ENCODE assay signal across 22 cellular contexts in genomic region chrX:13430136-13430827, GRCh38.
A peak's percentile ranks its signal among the peaks of the same experiment; 100 is the strongest.
DNase-seq lines count a peak whose midpoint lies in the region; ATAC-seq, FAIRE-seq and TF ChIP-seq lines count a peak whose summit lies in the region.
"Had no signal": no experiment of that assay in that cellular context is flagged by ENCODE, and none has a peak within 500 bp of the region (broad histone marks: within the 10 kb centered on the region; RNA-seq: fewer than 3 reads in every experiment).

No MANE protein-coding gene starts in this region.

- H3K36me3 ChIP-seq in Panc1 (ENCODE audit: control insufficient read depth, insufficient read depth, low read length) (no peaks in the 10 kb centered on the region), sigmoid colon (no peaks in the 10 kb centered on the region)
- H3K36me3 ChIP-seq: pancreas, right atrium auricular region, upper lobe of left lung had no signal

- POLR2A ChIA-PET in Panc1 (lab: Charles Lee): no interaction called here

- no peak for TF ChIP-seq EP300 in sigmoid colon (IDR thresholded peaks at IDR 0.05)

- no peak for TF ChIP-seq POLR2A in sigmoid colon (IDR thresholded peaks at IDR 0.05)

- no TSS peak for BruUV-seq in Panc1 (replicated peaks; lab: Mats Ljungman, UMichigan)

- 91 to 93% methylated on average over 6 of the region's 6 CpGs for WGBS in sigmoid colon, 2 donors

- peak overlapping the region; percentile 17; the same call in 1 of the 2 replicates for H3K27ac ChIP-seq in Panc1 (ENCODE audit: low read length)
- no peak overlapping the region for H3K27ac ChIP-seq in sigmoid colon
- H3K27ac ChIP-seq: coronary artery, pancreas, right atrium auricular region, upper lobe of left lung had no signal

- H3K27me3 ChIP-seq in Panc1 (ENCODE audit: control insufficient read depth, insufficient read depth, low read length) (no peaks in the 10 kb centered on the region), sigmoid colon (no peaks in the 10 kb centered on the region)
- H3K27me3 ChIP-seq: pancreas, right atrium auricular region, upper lobe of left lung had no signal

- FAIRE-seq in GM19239 (lab: Jason Lieb, UNC): peak; percentile 11
- FAIRE-seq: pancreas had no signal

- H3K4me3 ChIP-seq in Panc1 (ENCODE audit: low read depth in 2 of 2, low read length in 2 of 2) (no peak overlapping the region), fibroblast of mammary gland (ENCODE audit: control insufficient read depth, low read depth, low read length) (no peak overlapping the region), sigmoid colon (no peak overlapping the region)
- H3K4me3 ChIP-seq: coronary artery, pancreas, right atrium auricular region, upper lobe of left lung had no signal

- CTCF ChIA-PET in Panc1 (lab: Charles Lee): no interaction called here

- H3K9me3 ChIP-seq in Panc1 (ENCODE audit: control insufficient read depth, insufficient read depth, low read depth, low read length) (no peaks in the 10 kb centered on the region), sigmoid colon (no peaks in the 10 kb centered on the region)
- H3K9me3 ChIP-seq: pancreas had no signal

- intact Hi-C loops in Panc1 (cut with micrococcal nuclease; ENCODE audit: unreplicated experiment): no loop called here
- intact Hi-C loops in sigmoid colon (cut with DNase I): loop anchor here (5.0 to 10.0 kb wide), 2 partner anchors 55 to 453 kb away; partner anchors contain the start of gene TMSB4X

- in situ Hi-C loops in Panc1 (cut with HindIII; ENCODE audit: low pct_unique_long_range_greater_than_20kb, low sequenced_read_pairs): no loop called here

- TF ChIP-seq CTCF in Panc1 (IDR thresholded peaks at IDR 0.05) (no peak), fibroblast of mammary gland (conservative IDR thresholded peaks at IDR 0.05; ENCODE audit: control insufficient read depth, insufficient read depth, low read depth, low read length) (no peak), sigmoid colon (IDR thresholded peaks at IDR 0.05) (no peak)

- peak; percentile 62 for DNase-seq in A172 (ENCODE audit: low spot score)
- no peak for DNase-seq in GM19239 (ENCODE audit: insufficient read length, low spot score)
- no peak for DNase-seq in Panc1 (ENCODE audit: low read depth, low spot score)
- peak; percentile 68 for DNase-seq in fibroblast of mammary gland (ENCODE audit: low read depth)
- DNase-seq in sigmoid colon: no peak
- DNase-seq in HPDE6-E6E7 (ENCODE audit: extremely low spot score): no peak
- DNase-seq: activated CD4-positive, alpha-beta memory T cell treated with anti-CD3 and anti-CD28 coated beads for 36 hours; activated CD4-positive, CD25-positive, alpha-beta regulatory T cell; activated effector memory CD4-positive, alpha-beta T cell treated with Interleukin-2 at 50 U/mL for 16 hours; Calu3; GDM1; MM.1S; naive B cell; NCI-H1417 treated with DMSO at 0.1 percent for 48 hours; NCI-H510A; pancreas; RPMI8226; upper lobe of left lung had no signal

- no peaks in the 10 kb centered on the region for H3K4me1 ChIP-seq in Panc1 (ENCODE audit: control insufficient read depth, insufficient read depth, low read length)
- peaks cover 0 to 15% (median 9%) of the 10 kb centered on the region in 4 donors for H3K4me1 ChIP-seq in sigmoid colon
- H3K4me1 ChIP-seq: pancreas had no signal

- no peak for ATAC-seq in Panc1
- ATAC-seq in GM21447 (IDR thresholded peaks at IDR 0.05; ENCODE audit: unreplicated experiment): no peak
- ATAC-seq in GM19328 (IDR thresholded peaks at IDR 0.05; ENCODE audit: unreplicated experiment): no peak
- ATAC-seq: pancreas had no signal

Comparison
In these comparisons a context has a peak if more than half of its experiments do, and no peak if none do; other contexts are left out.
1. DNase-seq: peak in A172 (single experiment) and fibroblast of mammary gland (single experiment); none in GM19239 (single experiment), Panc1 (single experiment), sigmoid colon (single experiment) and HPDE6-E6E7 (single experiment).